ENCODE assay signal across 12 cellular contexts in the genomic region with DNA sequence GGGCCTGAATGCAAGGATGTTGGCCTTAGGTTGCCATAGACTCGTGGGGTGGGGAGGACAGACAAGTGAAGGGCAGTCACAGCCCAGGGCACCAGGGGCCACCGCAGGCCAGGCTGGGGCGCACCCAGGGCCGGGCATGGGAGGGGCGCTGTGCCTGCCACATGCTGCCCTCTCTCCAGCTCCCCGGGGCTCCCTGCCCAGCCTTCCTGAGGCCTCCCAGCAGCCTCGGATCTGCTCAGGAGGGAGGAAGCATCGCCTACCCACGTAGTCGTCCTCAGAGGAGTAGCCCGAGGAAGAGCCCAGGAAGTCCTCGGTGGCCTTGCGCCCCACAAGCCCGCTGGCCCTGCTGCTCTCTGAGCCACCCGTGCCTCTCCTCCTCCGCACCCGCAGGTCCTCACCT. TPM values are rescaled to one million over a fixed set of nuclear protein-coding genes. Genes with fewer than 3 reads are reported as not detected.
DNase-seq lines count a peak whose midpoint lies in the region; ATAC-seq and TF ChIP-seq lines count a peak whose summit lies in the region.
"Had no signal": no experiment of that assay in that cellular context is flagged by ENCODE, and none has a peak within 500 bp of the region (broad histone marks: within the 10 kb centered on the region; RNA-seq: fewer than 3 reads in every experiment).

No MANE protein-coding gene starts in this region.

- TF ChIP-seq RAD21 in liver (IDR thresholded peaks at IDR 0.05), result no peak

- TF ChIP-seq CTCF in liver (IDR thresholded peaks at IDR 0.05; ENCODE audit: low read depth, low read length, missing input control) (no peak), mesothelial cell of epicardium (IDR thresholded peaks at IDR 0.05; ENCODE audit: unreplicated experiment) (no peak)

- no peak overlapping the region for H3K9ac ChIP-seq in liver (ENCODE audit: low read depth in 1 of 2, low read length in 2 of 2)

- peaks cover 17 to 39% of the 10 kb centered on the region in 2 donors for H3K36me3 Mint-ChIP-seq in activated T-cell treated with anti-CD3 and anti-CD28 coated beads, Interleukin-2, amount 50 U/mL, for 72 hours (ENCODE audit: insufficient read depth in 2 of 2)
- H3K36me3 Mint-ChIP-seq in activated T-cell treated with anti-CD3 and anti-CD28 coated beads, Interleukin-2, amount 50 U/mL, for 4 hours (ENCODE audit: insufficient read depth), result peaks cover 19% of the 10 kb centered on the region
- peaks cover 97% of the 10 kb centered on the region for H3K36me3 Mint-ChIP-seq in activated T-helper 17 cell treated with anti-CD3 and anti-CD28 coated beads, Interleukin-2, amount 50 U/mL, for 72 hours (ENCODE audit: low read depth)
- H3K36me3 Mint-ChIP-seq in mesothelial cell of epicardium, result peaks cover 21% of the 10 kb centered on the region

- no peak overlapping the region for H3K4me3 ChIP-seq in liver (ENCODE audit: low read depth in 1 of 3, low read length in 3 of 3)
- H3K4me3 ChIP-seq: SK-N-MC had no signal

- no peaks in the 10 kb centered on the region for H3K9me3 Mint-ChIP-seq in activated T-cell treated with anti-CD3 and anti-CD28 coated beads, Interleukin-2, amount 50 U/mL, for 72 hours
- H3K9me3 Mint-ChIP-seq in activated T-cell treated with anti-CD3 and anti-CD28 coated beads, Interleukin-2, amount 50 U/mL, for 4 hours, result no peaks in the 10 kb centered on the region
- no peaks in the 10 kb centered on the region for H3K9me3 Mint-ChIP-seq in activated T-helper 17 cell treated with anti-CD3 and anti-CD28 coated beads, Interleukin-2, amount 50 U/mL, for 72 hours
- H3K9me3 Mint-ChIP-seq in mesothelial cell of epicardium, result no peaks in the 10 kb centered on the region

- H3K4me3 Mint-ChIP-seq in activated T-cell treated with anti-CD3 and anti-CD28 coated beads, Interleukin-2, amount 50 U/mL, for 72 hours, result peak overlapping the region; percentile 93 to 100
- H3K4me3 Mint-ChIP-seq in activated T-cell treated with anti-CD3 and anti-CD28 coated beads, Interleukin-2, amount 50 U/mL, for 4 hours, result no peak overlapping the region
- peak overlapping the region; percentile 88 for H3K4me3 Mint-ChIP-seq in activated T-helper 17 cell treated with anti-CD3 and anti-CD28 coated beads, Interleukin-2, amount 50 U/mL, for 72 hours
- no peak overlapping the region for H3K4me3 Mint-ChIP-seq in mesothelial cell of epicardium

- H3K27ac Mint-ChIP-seq in activated T-cell treated with anti-CD3 and anti-CD28 coated beads, Interleukin-2, amount 50 U/mL, for 72 hours, result peak overlapping the region; percentile 99
- H3K27ac Mint-ChIP-seq in activated T-helper 17 cell treated with anti-CD3 and anti-CD28 coated beads, Interleukin-2, amount 50 U/mL, for 72 hours, result no peak overlapping the region
- no peak overlapping the region for H3K27ac Mint-ChIP-seq in mesothelial cell of epicardium

- no peaks in the 10 kb centered on the region for H3K27me3 Mint-ChIP-seq in activated T-cell treated with anti-CD3 and anti-CD28 coated beads, Interleukin-2, amount 50 U/mL, for 72 hours (ENCODE audit: low read depth)
- H3K27me3 Mint-ChIP-seq in activated T-cell treated with anti-CD3 and anti-CD28 coated beads, Interleukin-2, amount 50 U/mL, for 4 hours (ENCODE audit: low read depth), result no peaks in the 10 kb centered on the region
- no peaks in the 10 kb centered on the region for H3K27me3 Mint-ChIP-seq in activated T-helper 17 cell treated with anti-CD3 and anti-CD28 coated beads, Interleukin-2, amount 50 U/mL, for 72 hours
- no peaks in the 10 kb centered on the region for H3K27me3 Mint-ChIP-seq in mesothelial cell of epicardium (ENCODE audit: low read depth)

- intact Hi-C loops in head of caudate nucleus (cut with DNase I), result loop anchor here (5.0 kb wide), 1 partner anchor 43 kb away; the partner anchor contains the start of gene GTPBP1

- H3K9me3 ChIP-seq in liver (ENCODE audit: control insufficient read depth in 4 of 4, low read length in 3 of 4), result no peaks in the 10 kb centered on the region

- H3K4me1 Mint-ChIP-seq in activated T-cell treated with anti-CD3 and anti-CD28 coated beads, Interleukin-2, amount 50 U/mL, for 72 hours (ENCODE audit: low read depth), result peaks cover 54% of the 10 kb centered on the region
- H3K4me1 Mint-ChIP-seq in activated T-cell treated with anti-CD3 and anti-CD28 coated beads, Interleukin-2, amount 50 U/mL, for 4 hours (ENCODE audit: low read depth), result peaks cover 54% of the 10 kb centered on the region
- H3K4me1 Mint-ChIP-seq in activated T-helper 17 cell treated with anti-CD3 and anti-CD28 coated beads, Interleukin-2, amount 50 U/mL, for 72 hours, result peaks cover 14% of the 10 kb centered on the region
- H3K4me1 Mint-ChIP-seq in mesothelial cell of epicardium, result peaks cover 15% of the 10 kb centered on the region

- ATAC-seq in activated T-cell treated with anti-CD3 and anti-CD28 coated beads, Interleukin-2, amount 50 U/mL, for 72 hours (replicated peaks in 1 of 2), result no peak
- no peak for ATAC-seq in activated T-cell treated with anti-CD3 and anti-CD28 coated beads, Interleukin-2, amount 50 U/mL, for 4 hours
- no peak for ATAC-seq in activated T-helper 17 cell treated with anti-CD3 and anti-CD28 coated beads, Interleukin-2, amount 50 U/mL, for 72 hours (replicated peaks)

- peak overlapping the region; percentile 3 to 58 for H3K27ac ChIP-seq in liver (ENCODE audit: low read depth in 1 of 2, low read length in 2 of 2)
- peak overlapping the region; percentile 47 for H3K27ac ChIP-seq in substantia nigra (ENCODE audit: low read depth, low read length, poor library complexity, severe bottlenecking)
- H3K27ac ChIP-seq: SK-N-MC had no signal

- no peak for DNase-seq in activated T-cell treated with anti-CD3 and anti-CD28 coated beads, Interleukin-2, amount 50 U/mL, for 72 hours
- no peak for DNase-seq in activated T-cell treated with anti-CD3 and anti-CD28 coated beads, Interleukin-2, amount 50 U/mL, for 4 hours
- DNase-seq in substantia nigra (lab: John Stamatoyannopoulos, UW) (no peak), NCI-H510A treated with DMSO at 0.1 percent for 48 hours (lab: John Stamatoyannopoulos, UW) (no peak), head of caudate nucleus (no peak), mesothelial cell of epicardium (ENCODE audit: low spot score in 2 of 2, unreplicated experiment in 2 of 2) (no peak)
- DNase-seq: ACHN; activated gamma-delta T cell treated with Interleukin-2 at 50 U/mL for 16 hours; NK-92 treated with Interleukin-12 subunit alpha and Interleukin-12 subunit beta, amount 100 ng/mL, for 24 hours had no signal

- H3K4me1 ChIP-seq in liver (ENCODE audit: control insufficient read depth in 4 of 4, insufficient read depth in 4 of 4, low read length in 3 of 4), result peaks cover 5 to 43% (median 13%) of the 10 kb centered on the region in 4 donors

- H3K36me3 ChIP-seq in liver (ENCODE audit: control insufficient read depth in 4 of 4, insufficient read depth in 3 of 4, low read depth in 1 of 4, low read length in 3 of 4), result peaks cover 19 to 50% (median 44%) of the 10 kb centered on the region in 4 donors

- WGBS in liver, result 91% methylated on average over 17 of the region's 17 CpGs

- no peaks in the 10 kb centered on the region for H3K27me3 ChIP-seq in liver (ENCODE audit: control insufficient read depth in 4 of 4, insufficient read depth in 4 of 4, low read length in 3 of 4)

TF ChIP-seq in liver, 16 proteins besides CTCF, POLR2A, EP300 and RAD21 (continues in another document):
- TF ChIP-seq RXRA (IDR thresholded peaks at IDR 0.05), result no peak
- no peak for TF ChIP-seq YY1 (IDR thresholded peaks at IDR 0.05)

RNA-seq across cellular contexts. Expression of gene SUN2, which starts 5.2 kb away (rescaled TPM):
- total RNA-seq in activated T-cell treated with anti-CD3 and anti-CD28 coated beads, Interleukin-2, amount 50 U/mL, for 72 hours, result 100 to 1,000 TPM; 175 to 179 TPM
- 10 to 100 TPM; 30.1 to 44.6 (median 44.0) TPM for total RNA-seq in activated T-cell treated with anti-CD3 and anti-CD28 coated beads, Interleukin-2, amount 50 U/mL, for 4 hours
- 100 to 1,000 TPM; 193 to 216 TPM for total RNA-seq in activated T-helper 17 cell treated with anti-CD3 and anti-CD28 coated beads, Interleukin-2, amount 50 U/mL, for 72 hours
- 100 to 1,000 TPM in 1 of 2 donors, 10 to 100 TPM in 1; 53.3 to 170 TPM for total RNA-seq in liver
- polyA plus RNA-seq in liver, result 100 to 1,000 TPM in 1 of 2 donors, 10 to 100 TPM in 1; 13.1 to 110 TPM
- total RNA-seq in mesothelial cell of epicardium, result 59.8 to 63.0 TPM (median 61.2 TPM) in 3 replicates

RNA-seq across cellular contexts. Expression of gene DNAL4, which starts 43.3 kb away (rescaled TPM):
- total RNA-seq in activated T-cell treated with anti-CD3 and anti-CD28 coated beads, Interleukin-2, amount 50 U/mL, for 72 hours, result 10 to 100 TPM; 10.6 to 16.6 TPM
- total RNA-seq in activated T-cell treated with anti-CD3 and anti-CD28 coated beads, Interleukin-2, amount 50 U/mL, for 4 hours, result 1 to 10 TPM; 4.5 to 6.1 (median 5.1) TPM
- total RNA-seq in activated T-helper 17 cell treated with anti-CD3 and anti-CD28 coated beads, Interleukin-2, amount 50 U/mL, for 72 hours, result 1 to 10 TPM; 5.0 to 5.2 TPM
- total RNA-seq in liver (1 to 10 TPM; 4.0 to 5.6 TPM), mesothelial cell of epicardium (15.9 to 18.0 TPM (median 17.3 TPM) in 3 replicates)
- 1 to 10 TPM; 4.9 TPM for polyA plus RNA-seq in liver

RNA-seq across cellular contexts. Expression of gene GTPBP1, which starts 44.9 kb away (rescaled TPM):
- total RNA-seq in activated T-cell treated with anti-CD3 and anti-CD28 coated beads, Interleukin-2, amount 50 U/mL, for 72 hours, result 100 to 1,000 TPM in 1 of 2 donors, 10 to 100 TPM in 1; 96.8 to 127 TPM
- total RNA-seq in activated T-cell treated with anti-CD3 and anti-CD28 coated beads, Interleukin-2, amount 50 U/mL, for 4 hours, result 10 to 100 TPM; 69.9 to 80.4 (median 76.5) TPM
- total RNA-seq in activated T-helper 17 cell treated with anti-CD3 and anti-CD28 coated beads, Interleukin-2, amount 50 U/mL, for 72 hours, result 10 to 100 TPM; 70.6 to 92.3 TPM
- total RNA-seq in liver, result 10 to 100 TPM; 24.3 to 56.3 TPM
- 1 to 10 TPM; 5.3 to 7.8 TPM for polyA plus RNA-seq in liver
- 71.6 to 74.3 TPM (median 73.1 TPM) in 3 replicates for total RNA-seq in mesothelial cell of epicardium

RNA-seq across cellular contexts. Expression of gene JOSD1, which starts 49.9 kb away (rescaled TPM):
- 100 to 1,000 TPM; 144 to 161 TPM for total RNA-seq in activated T-cell treated with anti-CD3 and anti-CD28 coated beads, Interleukin-2, amount 50 U/mL, for 72 hours
- 10 to 100 TPM; 65.3 to 76.0 (median 72.8) TPM for total RNA-seq in activated T-cell treated with anti-CD3 and anti-CD28 coated beads, Interleukin-2, amount 50 U/mL, for 4 hours
- total RNA-seq in activated T-helper 17 cell treated with anti-CD3 and anti-CD28 coated beads, Interleukin-2, amount 50 U/mL, for 72 hours, result 100 to 1,000 TPM in 1 of 2 donors, 10 to 100 TPM in 1; 80.1 to 104 TPM
- total RNA-seq in liver, result 10 to 100 TPM; 15.6 to 20.6 TPM
- polyA plus RNA-seq in liver, result 10 to 100 TPM in 1 of 2 donors, 1 to 10 TPM in 1; 3.4 to 13.8 TPM
- total RNA-seq in mesothelial cell of epicardium, result 58.4 to 59.6 TPM (median 59.6 TPM) in 3 replicates

Comparison
In these comparisons a context has a peak if more than half of its experiments do, and no peak if none do; other contexts are left out.
1. H3K4me3 Mint-ChIP-seq: peak in activated T-cell treated with anti-CD3 and anti-CD28 coated beads, Interleukin-2, amount 50 U/mL, for 72 hours (2 of 2) and activated T-helper 17 cell treated with anti-CD3 and anti-CD28 coated beads, Interleukin-2, amount 50 U/mL, for 72 hours (single experiment); none in activated T-cell treated with anti-CD3 and anti-CD28 coated beads, Interleukin-2, amount 50 U/mL, for 4 hours (single experiment) and mesothelial cell of epicardium (single experiment).